8 cellular contexts compared by ENCODE assay signal in genomic region chr19:45001087-45001739, GRCh38. TPM values are rescaled to one million over a fixed set of nuclear protein-coding genes. Genes with fewer than 3 reads are reported as not detected.
DNase-seq lines count a peak whose midpoint lies in the region; ATAC-seq, FAIRE-seq and TF ChIP-seq lines count a peak whose summit lies in the region.

RELB (plus strand) TSS chr19:45001464; CDS start chr19:45001580, 116 bp downstream.

- FAIRE-seq in GM12892 (lab: Jason Lieb, UNC): peak; percentile 98

- 1 to 3% (median 1%) methylated on average over 35 to 79 of the region's 79 CpGs for WGBS in psoas muscle, 3 donors
- 2% methylated on average over 78 of the region's 79 CpGs for WGBS in urinary bladder

- intact Hi-C loops in left ventricle myocardium superior (cut with micrococcal nuclease): no loop called here
- intact Hi-C loops in psoas muscle (cut with DNase I): loop anchor here in 1 of 2 donors (2.0 kb wide), 1 partner anchor 46 kb away; the partner anchor contains the start of gene CLPTM1

- H3K36me3 ChIP-seq in psoas muscle (ENCODE audit: insufficient read depth in 1 of 2, low read depth in 1 of 2): peaks cover 0 to 36% of the 10 kb centered on the region in 2 donors
- no peaks in the 10 kb centered on the region for H3K36me3 ChIP-seq in urinary bladder (ENCODE audit: insufficient read depth)

- H3K4me1 ChIP-seq in psoas muscle (peaks cover 4% of the 10 kb centered on the region), urinary bladder (ENCODE audit: insufficient read depth) (no peaks in the 10 kb centered on the region)

- no peaks in the 10 kb centered on the region for H3K27me3 ChIP-seq in psoas muscle (ENCODE audit: insufficient read depth in 3 of 3, low read length in 2 of 3)

- H3K4me3 ChIP-seq in psoas muscle (peak within 1 kb of the TSS; percentile 83), urinary bladder (ENCODE audit: low read depth, low read length) (peak within 1 kb of the TSS; percentile 88)

- DNase-seq in GM12892 (ENCODE audit: insufficient read length): peak; percentile 96
- peak; percentile 68 for DNase-seq in NCI-H128 (lab: John Stamatoyannopoulos, UW; ENCODE audit: unreplicated experiment)
- peak; percentile 92 to 97 (median 94) for DNase-seq in T-helper 2 cell
- peak in 55 of 56 donors; percentile 24 to 92 (median 74) for DNase-seq in amygdala (lab: John Stamatoyannopoulos, UW)
- peak; percentile 98 for DNase-seq in left ventricle myocardium superior
- peak; percentile 98 for DNase-seq in psoas muscle

- H3K27ac ChIP-seq in psoas muscle: peak within 1 kb of the TSS; percentile 99
- H3K27ac ChIP-seq in urinary bladder (ENCODE audit: low read depth): peak within 1 kb of the TSS; percentile 97

- ATAC-seq in HG02678 (IDR thresholded peaks at IDR 0.05; ENCODE audit: unreplicated experiment) (peak; percentile 59), left ventricle myocardium superior (peak; percentile 70), psoas muscle (peak; percentile 64 to 76 (median 70))

- no peak for TF ChIP-seq CTCF in psoas muscle (IDR thresholded peaks at IDR 0.05)

- H3K9me3 ChIP-seq in psoas muscle: no peaks in the 10 kb centered on the region

- peak; percentile 87; the same call in 1 of the 2 replicates for TF ChIP-seq POLR2A in GM12892 (IDR thresholded peaks at IDR 0.05; ENCODE audit: low read depth, low read length)

RNA-seq across cellular contexts. Expression of gene RELB, which starts in this region (rescaled TPM):
- 12.6 TPM for polyA plus RNA-seq in GM12892 (2012; ENCODE audit: missing spikeins)
- 3.5 TPM for total RNA-seq in left ventricle myocardium superior
- 10 to 100 TPM in 3 of 4 donors, 1 to 10 TPM in 1; 6.5 to 44.0 (median 13.5) TPM for total RNA-seq in psoas muscle
- polyA plus RNA-seq in psoas muscle: 10 to 100 TPM; 10.3 to 14.1 (median 12.1) TPM
- total RNA-seq in urinary bladder: 2.6 TPM
- polyA plus RNA-seq in urinary bladder: 8.9 TPM

Comparison
In these comparisons a context has a peak if more than half of its experiments do, and no peak if none do; other contexts are left out.
1. Peak in every context shown above with its lines: DNase-seq, ATAC-seq, H3K4me3 ChIP-seq and H3K27ac ChIP-seq.